In the genomic region with DNA sequence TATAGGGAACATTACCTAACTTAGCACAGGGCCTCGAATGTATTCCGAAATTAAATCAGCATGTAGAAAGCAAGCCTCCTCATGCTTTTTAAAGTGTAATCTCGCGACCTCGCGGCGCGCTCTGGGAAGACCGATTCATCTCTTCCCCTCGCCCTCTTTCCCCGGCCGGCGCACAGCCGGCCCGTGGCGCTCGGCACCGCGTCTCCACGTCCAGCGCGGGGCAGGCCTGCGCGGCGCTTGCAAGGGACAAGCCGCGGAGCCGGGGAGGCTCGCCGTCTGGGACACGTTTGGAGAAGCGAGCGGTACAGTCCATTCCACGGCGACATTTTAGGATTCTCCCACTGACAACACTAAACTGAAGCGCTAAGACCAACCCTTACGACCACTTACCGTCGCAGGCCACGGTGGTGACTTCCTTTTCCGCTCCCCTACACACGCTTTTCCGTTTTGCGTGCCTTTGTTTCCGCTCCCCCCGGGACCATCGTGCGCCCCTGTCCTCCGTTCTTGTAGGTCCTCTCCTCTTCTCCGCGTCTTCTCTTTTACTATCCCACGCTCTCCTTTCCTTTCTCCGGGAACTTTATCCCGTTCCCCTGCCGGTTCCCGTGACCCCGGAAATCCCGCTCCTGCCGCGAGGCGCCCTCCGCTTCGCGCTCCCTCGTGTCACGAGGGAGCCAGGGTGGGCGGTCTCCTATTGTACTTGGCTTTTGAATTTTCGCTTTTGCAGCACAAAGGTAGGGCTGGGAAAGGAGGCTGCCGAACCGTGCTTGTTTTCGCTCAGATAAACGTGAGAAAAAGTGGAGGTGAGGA, we compare ENCODE assay signal across 1 cellular context.
TF ChIP-seq lines count a peak whose summit lies in the region.

A gene with protein sequence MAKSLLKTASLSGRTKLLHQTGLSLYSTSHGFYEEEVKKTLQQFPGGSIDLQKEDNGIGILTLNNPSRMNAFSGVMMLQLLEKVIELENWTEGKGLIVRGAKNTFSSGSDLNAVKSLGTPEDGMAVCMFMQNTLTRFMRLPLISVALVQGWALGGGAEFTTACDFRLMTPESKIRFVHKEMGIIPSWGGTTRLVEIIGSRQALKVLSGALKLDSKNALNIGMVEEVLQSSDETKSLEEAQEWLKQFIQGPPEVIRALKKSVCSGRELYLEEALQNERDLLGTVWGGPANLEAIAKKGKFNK (minus strand): TSS at position 664 of the 807 bp plus-strand sequence. CDS start 12,581 bp downstream, outside the sequence.

TF ChIP-seq in HepG2, 621 proteins besides CTCF, POLR2A, EP300 and RAD21 (continued from another document and continues in another):
- TF ChIP-seq ZNF253 (CRISPR knock-in tag; IDR thresholded peaks at IDR 0.05; ENCODE audit: borderline replicate concordance): peak; percentile 34; the same call in 1 of the 2 replicates
- TF ChIP-seq, protein P1, sequence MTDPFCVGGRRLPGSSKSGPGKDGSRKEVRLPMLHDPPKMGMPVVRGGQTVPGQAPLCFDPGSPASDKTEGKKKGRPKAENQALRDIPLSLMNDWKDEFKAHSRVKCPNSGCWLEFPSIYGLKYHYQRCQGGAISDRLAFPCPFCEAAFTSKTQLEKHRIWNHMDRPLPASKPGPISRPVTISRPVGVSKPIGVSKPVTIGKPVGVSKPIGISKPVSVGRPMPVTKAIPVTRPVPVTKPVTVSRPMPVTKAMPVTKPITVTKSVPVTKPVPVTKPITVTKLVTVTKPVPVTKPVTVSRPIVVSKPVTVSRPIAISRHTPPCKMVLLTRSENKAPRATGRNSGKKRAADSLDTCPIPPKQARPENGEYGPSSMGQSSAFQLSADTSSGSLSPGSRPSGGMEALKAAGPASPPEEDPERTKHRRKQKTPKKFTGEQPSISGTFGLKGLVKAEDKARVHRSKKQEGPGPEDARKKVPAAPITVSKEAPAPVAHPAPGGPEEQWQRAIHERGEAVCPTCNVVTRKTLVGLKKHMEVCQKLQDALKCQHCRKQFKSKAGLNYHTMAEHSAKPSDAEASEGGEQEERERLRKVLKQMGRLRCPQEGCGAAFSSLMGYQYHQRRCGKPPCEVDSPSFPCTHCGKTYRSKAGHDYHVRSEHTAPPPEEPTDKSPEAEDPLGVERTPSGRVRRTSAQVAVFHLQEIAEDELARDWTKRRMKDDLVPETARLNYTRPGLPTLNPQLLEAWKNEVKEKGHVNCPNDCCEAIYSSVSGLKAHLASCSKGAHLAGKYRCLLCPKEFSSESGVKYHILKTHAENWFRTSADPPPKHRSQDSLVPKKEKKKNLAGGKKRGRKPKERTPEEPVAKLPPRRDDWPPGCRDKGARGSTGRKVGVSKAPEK (CRISPR knock-in tag; IDR thresholded peaks at IDR 0.05; ENCODE audit: borderline replicate concordance): peak; percentile 99
- TF ChIP-seq PHF5A (CRISPR knock-in tag; IDR thresholded peaks at IDR 0.05; ENCODE audit: low read depth, unreplicated experiment): peak; percentile 75
- TF ChIP-seq, protein P2, sequence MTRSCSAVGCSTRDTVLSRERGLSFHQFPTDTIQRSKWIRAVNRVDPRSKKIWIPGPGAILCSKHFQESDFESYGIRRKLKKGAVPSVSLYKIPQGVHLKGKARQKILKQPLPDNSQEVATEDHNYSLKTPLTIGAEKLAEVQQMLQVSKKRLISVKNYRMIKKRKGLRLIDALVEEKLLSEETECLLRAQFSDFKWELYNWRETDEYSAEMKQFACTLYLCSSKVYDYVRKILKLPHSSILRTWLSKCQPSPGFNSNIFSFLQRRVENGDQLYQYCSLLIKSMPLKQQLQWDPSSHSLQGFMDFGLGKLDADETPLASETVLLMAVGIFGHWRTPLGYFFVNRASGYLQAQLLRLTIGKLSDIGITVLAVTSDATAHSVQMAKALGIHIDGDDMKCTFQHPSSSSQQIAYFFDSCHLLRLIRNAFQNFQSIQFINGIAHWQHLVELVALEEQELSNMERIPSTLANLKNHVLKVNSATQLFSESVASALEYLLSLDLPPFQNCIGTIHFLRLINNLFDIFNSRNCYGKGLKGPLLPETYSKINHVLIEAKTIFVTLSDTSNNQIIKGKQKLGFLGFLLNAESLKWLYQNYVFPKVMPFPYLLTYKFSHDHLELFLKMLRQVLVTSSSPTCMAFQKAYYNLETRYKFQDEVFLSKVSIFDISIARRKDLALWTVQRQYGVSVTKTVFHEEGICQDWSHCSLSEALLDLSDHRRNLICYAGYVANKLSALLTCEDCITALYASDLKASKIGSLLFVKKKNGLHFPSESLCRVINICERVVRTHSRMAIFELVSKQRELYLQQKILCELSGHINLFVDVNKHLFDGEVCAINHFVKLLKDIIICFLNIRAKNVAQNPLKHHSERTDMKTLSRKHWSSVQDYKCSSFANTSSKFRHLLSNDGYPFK (CRISPR knock-in tag; IDR thresholded peaks at IDR 0.05; ENCODE audit: borderline replicate concordance): peak; percentile 89
- no peak for TF ChIP-seq ATRX (CRISPR knock-in tag; IDR thresholded peaks at IDR 0.05; ENCODE audit: borderline replicate concordance)
- TF ChIP-seq ZNF256 (CRISPR knock-in tag; conservative IDR thresholded peaks at IDR 0.05): peak; percentile 40; the same call in 1 of the 2 replicates
- TF ChIP-seq ZNF224 (CRISPR knock-in tag; IDR thresholded peaks at IDR 0.05): no peak
- no peak for TF ChIP-seq EHMT2 (IDR thresholded peaks at IDR 0.05; ENCODE audit: borderline replicate concordance, low read depth, low read length)
- TF ChIP-seq TGIF2 (CRISPR knock-in tag; IDR thresholded peaks at IDR 0.05): peak; percentile 76
- TF ChIP-seq MIER3 (CRISPR knock-in tag; IDR thresholded peaks at IDR 0.05; ENCODE audit: borderline replicate concordance): peak; percentile 65; the same call in 1 of the 2 replicates
- no peak; the same call in 1 of the 2 replicates for TF ChIP-seq RXRA (CRISPR knock-in tag; IDR thresholded peaks at IDR 0.05)
- no peak for TF ChIP-seq ZNF468 (CRISPR knock-in tag; IDR thresholded peaks at IDR 0.05)
- no peak for TF ChIP-seq MTF2 (CRISPR knock-in tag; IDR thresholded peaks at IDR 0.05; ENCODE audit: borderline replicate concordance)
- peak; percentile 69 for TF ChIP-seq MED1 (CRISPR knock-in tag; IDR thresholded peaks at IDR 0.05)
- no peak for TF ChIP-seq NBN (conservative IDR thresholded peaks at IDR 0.05)
- TF ChIP-seq, protein P3, sequence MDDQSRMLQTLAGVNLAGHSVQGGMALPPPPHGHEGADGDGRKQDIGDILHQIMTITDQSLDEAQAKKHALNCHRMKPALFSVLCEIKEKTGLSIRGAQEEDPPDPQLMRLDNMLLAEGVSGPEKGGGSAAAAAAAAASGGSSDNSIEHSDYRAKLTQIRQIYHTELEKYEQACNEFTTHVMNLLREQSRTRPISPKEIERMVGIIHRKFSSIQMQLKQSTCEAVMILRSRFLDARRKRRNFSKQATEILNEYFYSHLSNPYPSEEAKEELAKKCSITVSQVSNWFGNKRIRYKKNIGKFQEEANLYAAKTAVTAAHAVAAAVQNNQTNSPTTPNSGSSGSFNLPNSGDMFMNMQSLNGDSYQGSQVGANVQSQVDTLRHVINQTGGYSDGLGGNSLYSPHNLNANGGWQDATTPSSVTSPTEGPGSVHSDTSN (CRISPR knock-in tag; IDR thresholded peaks at IDR 0.05; ENCODE audit: borderline replicate concordance): 0 out of 2 replicates have a peak, but pooled peaks have one; percentile 15
- TF ChIP-seq, protein P4, sequence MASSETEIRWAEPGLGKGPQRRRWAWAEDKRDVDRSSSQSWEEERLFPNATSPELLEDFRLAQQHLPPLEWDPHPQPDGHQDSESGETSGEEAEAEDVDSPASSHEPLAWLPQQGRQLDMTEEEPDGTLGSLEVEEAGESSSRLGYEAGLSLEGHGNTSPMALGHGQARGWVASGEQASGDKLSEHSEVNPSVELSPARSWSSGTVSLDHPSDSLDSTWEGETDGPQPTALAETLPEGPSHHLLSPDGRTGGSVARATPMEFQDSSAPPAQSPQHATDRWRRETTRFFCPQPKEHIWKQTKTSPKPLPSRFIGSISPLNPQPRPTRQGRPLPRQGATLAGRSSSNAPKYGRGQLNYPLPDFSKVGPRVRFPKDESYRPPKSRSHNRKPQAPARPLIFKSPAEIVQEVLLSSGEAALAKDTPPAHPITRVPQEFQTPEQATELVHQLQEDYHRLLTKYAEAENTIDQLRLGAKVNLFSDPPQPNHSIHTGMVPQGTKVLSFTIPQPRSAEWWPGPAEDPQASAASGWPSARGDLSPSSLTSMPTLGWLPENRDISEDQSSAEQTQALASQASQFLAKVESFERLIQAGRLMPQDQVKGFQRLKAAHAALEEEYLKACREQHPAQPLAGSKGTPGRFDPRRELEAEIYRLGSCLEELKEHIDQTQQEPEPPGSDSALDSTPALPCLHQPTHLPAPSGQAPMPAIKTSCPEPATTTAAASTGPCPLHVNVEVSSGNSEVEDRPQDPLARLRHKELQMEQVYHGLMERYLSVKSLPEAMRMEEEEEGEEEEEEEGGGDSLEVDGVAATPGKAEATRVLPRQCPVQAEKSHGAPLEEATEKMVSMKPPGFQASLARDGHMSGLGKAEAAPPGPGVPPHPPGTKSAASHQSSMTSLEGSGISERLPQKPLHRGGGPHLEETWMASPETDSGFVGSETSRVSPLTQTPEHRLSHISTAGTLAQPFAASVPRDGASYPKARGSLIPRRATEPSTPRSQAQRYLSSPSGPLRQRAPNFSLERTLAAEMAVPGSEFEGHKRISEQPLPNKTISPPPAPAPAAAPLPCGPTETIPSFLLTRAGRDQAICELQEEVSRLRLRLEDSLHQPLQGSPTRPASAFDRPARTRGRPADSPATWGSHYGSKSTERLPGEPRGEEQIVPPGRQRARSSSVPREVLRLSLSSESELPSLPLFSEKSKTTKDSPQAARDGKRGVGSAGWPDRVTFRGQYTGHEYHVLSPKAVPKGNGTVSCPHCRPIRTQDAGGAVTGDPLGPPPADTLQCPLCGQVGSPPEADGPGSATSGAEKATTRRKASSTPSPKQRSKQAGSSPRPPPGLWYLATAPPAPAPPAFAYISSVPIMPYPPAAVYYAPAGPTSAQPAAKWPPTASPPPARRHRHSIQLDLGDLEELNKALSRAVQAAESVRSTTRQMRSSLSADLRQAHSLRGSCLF (CRISPR knock-in tag; IDR thresholded peaks at IDR 0.05; ENCODE audit: borderline replicate concordance): no peak
- TF ChIP-seq POLR2AphosphoS5 (IDR thresholded peaks at IDR 0.05; ENCODE audit: low read depth, low read length): peak; percentile 97
- 0 out of 2 replicates have a peak, but pooled peaks have one; percentile 47 for TF ChIP-seq ZSCAN20 (CRISPR knock-in tag; IDR thresholded peaks at IDR 0.05; ENCODE audit: borderline replicate concordance)
- TF ChIP-seq, protein P5, sequence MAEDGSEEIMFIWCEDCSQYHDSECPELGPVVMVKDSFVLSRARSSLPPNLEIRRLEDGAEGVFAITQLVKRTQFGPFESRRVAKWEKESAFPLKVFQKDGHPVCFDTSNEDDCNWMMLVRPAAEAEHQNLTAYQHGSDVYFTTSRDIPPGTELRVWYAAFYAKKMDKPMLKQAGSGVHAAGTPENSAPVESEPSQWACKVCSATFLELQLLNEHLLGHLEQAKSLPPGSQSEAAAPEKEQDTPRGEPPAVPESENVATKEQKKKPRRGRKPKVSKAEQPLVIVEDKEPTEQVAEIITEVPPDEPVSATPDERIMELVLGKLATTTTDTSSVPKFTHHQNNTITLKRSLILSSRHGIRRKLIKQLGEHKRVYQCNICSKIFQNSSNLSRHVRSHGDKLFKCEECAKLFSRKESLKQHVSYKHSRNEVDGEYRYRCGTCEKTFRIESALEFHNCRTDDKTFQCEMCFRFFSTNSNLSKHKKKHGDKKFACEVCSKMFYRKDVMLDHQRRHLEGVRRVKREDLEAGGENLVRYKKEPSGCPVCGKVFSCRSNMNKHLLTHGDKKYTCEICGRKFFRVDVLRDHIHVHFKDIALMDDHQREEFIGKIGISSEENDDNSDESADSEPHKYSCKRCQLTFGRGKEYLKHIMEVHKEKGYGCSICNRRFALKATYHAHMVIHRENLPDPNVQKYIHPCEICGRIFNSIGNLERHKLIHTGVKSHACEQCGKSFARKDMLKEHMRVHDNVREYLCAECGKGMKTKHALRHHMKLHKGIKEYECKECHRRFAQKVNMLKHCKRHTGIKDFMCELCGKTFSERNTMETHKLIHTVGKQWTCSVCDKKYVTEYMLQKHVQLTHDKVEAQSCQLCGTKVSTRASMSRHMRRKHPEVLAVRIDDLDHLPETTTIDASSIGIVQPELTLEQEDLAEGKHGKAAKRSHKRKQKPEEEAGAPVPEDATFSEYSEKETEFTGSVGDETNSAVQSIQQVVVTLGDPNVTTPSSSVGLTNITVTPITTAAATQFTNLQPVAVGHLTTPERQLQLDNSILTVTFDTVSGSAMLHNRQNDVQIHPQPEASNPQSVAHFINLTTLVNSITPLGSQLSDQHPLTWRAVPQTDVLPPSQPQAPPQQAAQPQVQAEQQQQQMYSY (CRISPR knock-in tag; IDR thresholded peaks at IDR 0.05): peak; percentile 71; the same call in 1 of the 2 replicates
- TF ChIP-seq HOXD1 (CRISPR knock-in tag; IDR thresholded peaks at IDR 0.05): peak; percentile 77
- TF ChIP-seq SP4 (CRISPR knock-in tag; IDR thresholded peaks at IDR 0.05): peak; percentile 82
- TF ChIP-seq, protein P6, sequence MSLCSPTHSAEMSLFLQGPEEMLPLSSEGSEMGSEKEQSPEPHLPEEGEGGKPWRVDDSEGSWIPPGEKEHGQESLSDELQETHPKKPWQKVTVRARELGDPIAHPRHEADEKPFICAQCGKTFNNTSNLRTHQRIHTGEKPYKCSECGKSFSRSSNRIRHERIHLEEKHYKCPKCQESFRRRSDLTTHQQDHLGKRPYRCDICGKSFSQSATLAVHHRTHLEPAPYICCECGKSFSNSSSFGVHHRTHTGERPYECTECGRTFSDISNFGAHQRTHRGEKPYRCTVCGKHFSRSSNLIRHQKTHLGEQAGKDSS (CRISPR knock-in tag; IDR thresholded peaks at IDR 0.05; ENCODE audit: borderline replicate concordance, low read depth): peak; percentile 93
